Comparison of ENCODE assay signal across 9 cellular contexts in genomic region chr10:116272497-116273221, GRCh38. TPM values are rescaled to one million over a fixed set of nuclear protein-coding genes. Genes with fewer than 3 reads are reported as not detected.
A peak's percentile ranks its signal among the peaks of the same experiment; 100 is the strongest.
DNase-seq lines count a peak whose midpoint lies in the region; ATAC-seq and TF ChIP-seq lines count a peak whose summit lies in the region.
"Had no signal": no experiment of that assay in that cellular context is flagged by ENCODE, and none has a peak within 500 bp of the region (broad histone marks: within the 10 kb centered on the region; RNA-seq: fewer than 3 reads in every experiment).

A gene with protein sequence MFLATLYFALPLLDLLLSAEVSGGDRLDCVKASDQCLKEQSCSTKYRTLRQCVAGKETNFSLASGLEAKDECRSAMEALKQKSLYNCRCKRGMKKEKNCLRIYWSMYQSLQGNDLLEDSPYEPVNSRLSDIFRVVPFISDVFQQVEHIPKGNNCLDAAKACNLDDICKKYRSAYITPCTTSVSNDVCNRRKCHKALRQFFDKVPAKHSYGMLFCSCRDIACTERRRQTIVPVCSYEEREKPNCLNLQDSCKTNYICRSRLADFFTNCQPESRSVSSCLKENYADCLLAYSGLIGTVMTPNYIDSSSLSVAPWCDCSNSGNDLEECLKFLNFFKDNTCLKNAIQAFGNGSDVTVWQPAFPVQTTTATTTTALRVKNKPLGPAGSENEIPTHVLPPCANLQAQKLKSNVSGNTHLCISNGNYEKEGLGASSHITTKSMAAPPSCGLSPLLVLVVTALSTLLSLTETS (minus strand): TSS chr10:116273206. CDS start chr10:116272029, 1,177 bp downstream.

- H3K4me3 ChIP-seq in esophagus squamous epithelium (peak within 1 kb of the TSS; percentile 20 to 65 (median 50)), neural cell (ENCODE audit: low read length) (peak within 1 kb of the TSS; percentile 76)

- TF ChIP-seq EP300 in neural cell (conservative IDR thresholded peaks at IDR 0.05; ENCODE audit: poor library complexity, severe bottlenecking): no peak

- H3K36me3 ChIP-seq in esophagus squamous epithelium: no peaks in the 10 kb centered on the region
- H3K36me3 ChIP-seq in neural cell (ENCODE audit: insufficient read depth, low read length): no peaks in the 10 kb centered on the region

- intact Hi-C loops in esophagus squamous epithelium (cut with DNase I): no loop called here

- TF ChIP-seq POLR2A in esophagus squamous epithelium (IDR thresholded peaks at IDR 0.05): no peak

- no peaks in the 10 kb centered on the region for H3K9me3 ChIP-seq in esophagus squamous epithelium
- no peaks in the 10 kb centered on the region for H3K9me3 ChIP-seq in neural cell (ENCODE audit: low read length)

- H2AFZ ChIP-seq in neural cell (ENCODE audit: low read depth, low read length): no peak within 1 kb of the TSS

- H3K79me2 ChIP-seq in neural cell (replicated peaks; ENCODE audit: insufficient read depth, low read length): no peaks in the 10 kb centered on the region

- no peak for ATAC-seq in HG03108 (IDR thresholded peaks at IDR 0.05; ENCODE audit: unreplicated experiment)
- no peak for ATAC-seq in HG03097 (IDR thresholded peaks at IDR 0.05; ENCODE audit: low FRiP score, unreplicated experiment)
- no peak for ATAC-seq in HG03460 (IDR thresholded peaks at IDR 0.05; ENCODE audit: unreplicated experiment)

- H3K27me3 ChIP-seq in esophagus squamous epithelium: peaks cover 11 to 97% (median 17%) of the 10 kb centered on the region in 4 donors
- H3K27me3 ChIP-seq in neural cell (ENCODE audit: insufficient read depth, low read depth, low read length): peaks cover 74% of the 10 kb centered on the region

- peak within 1 kb of the TSS; percentile 88 for H3K4me2 ChIP-seq in neural cell (ENCODE audit: low read length)

- peak; percentile 24 for TF ChIP-seq RAD21 in neural cell (conservative IDR thresholded peaks at IDR 0.05)

- no peaks in the 10 kb centered on the region for H4K20me1 ChIP-seq in neural cell (ENCODE audit: insufficient read depth)

- H3K4me1 ChIP-seq in esophagus squamous epithelium: peaks cover 13 to 44% (median 14%) of the 10 kb centered on the region in 3 donors

- DNase-seq in GM10266 (ENCODE audit: extremely low spot score): peak; percentile 53
- peak; percentile 49 for DNase-seq in NCI-H2171 treated with DMSO at 0.1 percent for 48 hours (lab: John Stamatoyannopoulos, UW)
- DNase-seq in esophagus squamous epithelium (lab: John Stamatoyannopoulos, UW): no peak
- DNase-seq in NAMALWA (ENCODE audit: low spot score): no peak

- no peaks in the 10 kb centered on the region for H3K9me2 ChIP-seq in neural cell (ENCODE audit: insufficient read depth, low read length)

- 2 to 4% methylated on average over 22 to 27 of the region's 69 CpGs for WGBS in esophagus squamous epithelium, 2 donors

- H3K27ac ChIP-seq in esophagus squamous epithelium: peak within 1 kb of the TSS; percentile 45 to 83 (median 66)
- H3K27ac ChIP-seq in neural cell (ENCODE audit: low read length): no peak within 1 kb of the TSS

- TF ChIP-seq CTCF in GM10266 (IDR thresholded peaks at IDR 0.05; ENCODE audit: control insufficient read depth, insufficient read depth, low read depth, missing control alignments): no peak
- peak in 2 of 6 experiments; percentile 5 to 13 for TF ChIP-seq CTCF in esophagus squamous epithelium (IDR thresholded peaks at IDR 0.05)
- no peak for TF ChIP-seq CTCF in neural cell (IDR thresholded peaks at IDR 0.05; ENCODE audit: poor library complexity, severe bottlenecking)

- peak within 1 kb of the TSS; percentile 46 for H3K9ac ChIP-seq in neural cell (ENCODE audit: low read length)

- no peaks in the 10 kb centered on the region for H3F3A ChIP-seq in neural cell (ENCODE audit: insufficient read depth, low read length, poor library complexity, severe bottlenecking)

TF ChIP-seq in neural cell, 6 proteins besides CTCF, POLR2A, EP300 and RAD21:
- TF ChIP-seq SMC3 (conservative IDR thresholded peaks at IDR 0.05; ENCODE audit: poor library complexity): peak; percentile 20
- no peak for TF ChIP-seq REST (IDR thresholded peaks at IDR 0.05; ENCODE audit: borderline replicate concordance)
- TF ChIP-seq EZH2 (IDR thresholded peaks at IDR 0.05; ENCODE audit: borderline replicate concordance, insufficient read depth, low read length, poor library complexity, severe bottlenecking): no peak
- no peak for TF ChIP-seq TAF1 (IDR thresholded peaks at IDR 0.05; ENCODE audit: low read depth)
- TF ChIP-seq MXI1 (conservative IDR thresholded peaks at IDR 0.05; ENCODE audit: poor library complexity, severe bottlenecking): no peak
- TF ChIP-seq POLR2AphosphoS5 (IDR thresholded peaks at IDR 0.05): peak; percentile 7

RNA-seq across cellular contexts. Expression of the gene that starts here (rescaled TPM):
- total RNA-seq in esophagus squamous epithelium: 10 to 100 TPM in 1 of 4 donors, 1 to 10 TPM in 3; 1.0 to 79.9 (median 4.2) TPM
- polyA plus RNA-seq in neural cell: 2.3 and 13.9 TPM in 2 replicates
- 4.6 and 5.7 TPM in 2 replicates for polyA minus RNA-seq in neural cell
- total RNA-seq: T-helper 1 cell treated with Interleukin-12 subunit alpha and Interleukin-12 subunit beta and Interleukin-4 antibody, amounts not matched to agents 30 ng/mL and 1 ng/mL, for 36 hours had no signal

Comparison
In these comparisons a context has a peak if more than half of its experiments do, and no peak if none do; other contexts are left out.
1. DNase-seq: peak in GM10266 (single experiment) and NCI-H2171 treated with DMSO at 0.1 percent for 48 hours (single experiment); none in esophagus squamous epithelium (single experiment) and NAMALWA (single experiment).